Comparison of ENCODE assay signal across 15 cellular contexts in the genomic region with DNA sequence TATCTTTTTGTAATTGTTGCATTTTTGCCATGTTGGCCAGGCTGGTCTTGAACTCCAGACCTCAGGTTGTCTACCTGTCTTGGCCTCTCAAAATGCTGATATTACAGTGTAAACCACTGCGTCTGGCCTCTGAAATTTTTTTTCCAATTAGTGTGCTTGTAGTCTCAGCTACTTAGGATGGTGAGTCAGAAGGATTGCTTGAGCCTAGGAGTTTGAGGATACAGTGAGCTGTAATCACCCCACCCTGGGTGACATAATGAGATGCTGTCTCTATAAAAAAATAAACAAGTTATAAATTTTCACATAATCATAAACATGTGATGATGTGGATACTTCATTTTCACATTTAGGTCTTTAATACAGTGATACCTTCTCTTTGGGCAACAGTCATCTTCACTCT.
DNase-seq lines count a peak whose midpoint lies in the region; ATAC-seq and TF ChIP-seq lines count a peak whose summit lies in the region.
"Had no signal": no experiment of that assay in that cellular context is flagged by ENCODE, and none has a peak within 500 bp of the region (broad histone marks: within the 10 kb centered on the region; RNA-seq: fewer than 3 reads in every experiment).

No MANE protein-coding gene starts in this region.

- no peak for TF ChIP-seq POLR2A in erythroblast (IDR thresholded peaks at IDR 0.05; ENCODE audit: low read length)

- no peak overlapping the region for H2AFZ ChIP-seq in GM23248
- H2AFZ ChIP-seq in mesenchymal stem cell (ENCODE audit: low read depth, low read length) = no peak overlapping the region

- DNase-seq in AG10803 (ENCODE audit: low read depth) = peak; percentile 53
- DNase-seq in GM23248 = peak; percentile 61
- peak; percentile 46 for DNase-seq in epithelial cell of esophagus (ENCODE audit: low read depth)
- peak; percentile 9 for DNase-seq in mesenchymal stem cell
- no peak for DNase-seq in erythroblast (lab: John Stamatoyannopoulos, UW)
- DNase-seq in DMS 273 treated with DMSO at 0.1 percent for 48 hours (lab: John Stamatoyannopoulos, UW) = no peak
- DNase-seq: 8988T; ACHN; BE2C; CD4-positive, alpha-beta memory T cell; COR-L47; KG1 had no signal

- H4K20me1 ChIP-seq in GM23248 (ENCODE audit: insufficient read depth) = no peaks in the 10 kb centered on the region

- no peak overlapping the region for H4K8ac ChIP-seq in mesenchymal stem cell (ENCODE audit: low read length)

- no peaks in the 10 kb centered on the region for H3K9me3 ChIP-seq in GM23248 (ENCODE audit: low read depth)
- H3K9me3 ChIP-seq in mesenchymal stem cell (ENCODE audit: control insufficient read depth, low read length) = no peaks in the 10 kb centered on the region
- H3K9me3 ChIP-seq: BE2C had no signal

- no peaks in the 10 kb centered on the region for H3K4me1 ChIP-seq in GM23248 (ENCODE audit: insufficient read depth)
- no peaks in the 10 kb centered on the region for H3K4me1 ChIP-seq in mesenchymal stem cell (ENCODE audit: control insufficient read depth, insufficient read depth, low read depth, low read length)
- H3K4me1 ChIP-seq: BE2C had no signal

- no peak overlapping the region for H3K4me2 ChIP-seq in GM23248 (ENCODE audit: unreplicated experiment)
- no peak overlapping the region for H3K4me2 ChIP-seq in mesenchymal stem cell (ENCODE audit: low read length, poor library complexity, severe bottlenecking)

- ATAC-seq in HG03460 (IDR thresholded peaks at IDR 0.05; ENCODE audit: unreplicated experiment) = no peak
- ATAC-seq: HCT116 had no signal

- no peak overlapping the region for H2BK15ac ChIP-seq in mesenchymal stem cell (ENCODE audit: low read depth, poor library complexity, severe bottlenecking)

- H2BK120ac ChIP-seq in mesenchymal stem cell (ENCODE audit: low read depth, low read length) = no peak overlapping the region

- H3K36me3 ChIP-seq in GM23248 (ENCODE audit: low read depth) (no peaks in the 10 kb centered on the region), mesenchymal stem cell (ENCODE audit: control insufficient read depth in 1 of 2, insufficient read depth in 2 of 2, low read depth in 1 of 2, low read length in 2 of 2) (no peaks in the 10 kb centered on the region)
- H3K36me3 ChIP-seq: BE2C had no signal

- no peak for TF ChIP-seq CTCF in AG10803 (conservative IDR thresholded peaks at IDR 0.05; ENCODE audit: low read length)
- no peak for TF ChIP-seq CTCF in epithelial cell of esophagus (IDR thresholded peaks at IDR 0.05; ENCODE audit: insufficient read depth, low read depth, low read length, missing control alignments)

- no peaks in the 10 kb centered on the region for H3F3A ChIP-seq in GM23248 (ENCODE audit: insufficient read depth)

- H3K27me3 ChIP-seq in GM23248 (replicated peaks; ENCODE audit: insufficient read depth) (no peaks in the 10 kb centered on the region), mesenchymal stem cell (ENCODE audit: control insufficient read depth in 1 of 2, insufficient read depth in 1 of 2, low read length in 2 of 2) (no peaks in the 10 kb centered on the region)
- H3K27me3 ChIP-seq: BE2C had no signal

- WGBS in GM23248 (ENCODE audit: low coverage in 1 of 2, low lambda C conversion rate in 2 of 2, missing lambda C conversion rate in 2 of 2), 2 experiments = 10 to 14% methylated on average over 1 of the region's 1 CpG
- 67% methylated on average over 1 of the region's 1 CpG for WGBS in mesenchymal stem cell

- H3K4ac ChIP-seq in mesenchymal stem cell (ENCODE audit: low read depth in 1 of 2, low read length in 2 of 2) = no peak overlapping the region

- no peak overlapping the region for H3K23ac ChIP-seq in mesenchymal stem cell (ENCODE audit: low read length in 2 of 2)

- H3K79me1 ChIP-seq in mesenchymal stem cell (replicated peaks; ENCODE audit: low read length, poor library complexity, severe bottlenecking) = no peaks in the 10 kb centered on the region

- H3K18ac ChIP-seq in mesenchymal stem cell (ENCODE audit: low read depth in 1 of 2, low read length in 2 of 2) = no peak overlapping the region

- no peak overlapping the region for H4K91ac ChIP-seq in mesenchymal stem cell (ENCODE audit: low read length)

- H3K4me3 ChIP-seq in AG10803 (ENCODE audit: low read length) (no peak overlapping the region), GM23248 (no peak overlapping the region), epithelial cell of esophagus (ENCODE audit: low read length) (no peak overlapping the region), mesenchymal stem cell (ENCODE audit: insufficient read depth in 1 of 2, low read depth in 1 of 2, low read length in 2 of 2) (no peak overlapping the region)

- no peaks in the 10 kb centered on the region for H3K9me2 ChIP-seq in GM23248 (ENCODE audit: insufficient read depth)

- no peak overlapping the region for H2BK12ac ChIP-seq in mesenchymal stem cell (ENCODE audit: low read length in 2 of 2)

- no peak overlapping the region for H2BK5ac ChIP-seq in mesenchymal stem cell (ENCODE audit: low read depth, low read length, poor library complexity, severe bottlenecking)

- H3K9ac ChIP-seq in GM23248 (no peak overlapping the region), mesenchymal stem cell (ENCODE audit: low read length) (no peak overlapping the region)

- H3K14ac ChIP-seq in mesenchymal stem cell (ENCODE audit: low read length in 2 of 2) = no peak overlapping the region

- H3K27ac ChIP-seq in GM23248 = no peak overlapping the region
- no peak overlapping the region for H3K27ac ChIP-seq in mesenchymal stem cell (ENCODE audit: low read length, poor library complexity, severe bottlenecking)
- H3K27ac ChIP-seq: C4-2B had no signal

- H3K79me2 ChIP-seq in GM23248 (ENCODE audit: insufficient read depth) = no peaks in the 10 kb centered on the region

- in situ Hi-C loops in GM23248 (cut with MboI) = no loop called here

- no peak overlapping the region for H2AK5ac ChIP-seq in mesenchymal stem cell (ENCODE audit: low read length, severe bottlenecking)

Comparison
In these comparisons a context has a peak if more than half of its experiments do, and no peak if none do; other contexts are left out.
1. DNase-seq: peak in AG10803 (single experiment), GM23248 (single experiment), epithelial cell of esophagus (single experiment) and mesenchymal stem cell (single experiment); none in erythroblast (0 of 2) and DMS 273 treated with DMSO at 0.1 percent for 48 hours (single experiment).